Comparison of ENCODE assay signal across 27 cellular contexts in genomic region chr3:64861684-64862083, GRCh38.
"Had no signal": no experiment of that assay in that cellular context is flagged by ENCODE, and none has a peak within 500 bp of the region (broad histone marks: within the 10 kb centered on the region; RNA-seq: fewer than 3 reads in every experiment).

No MANE protein-coding gene starts in this region.

- H3K27me3 ChIP-seq: esophagus squamous epithelium, foreskin keratinocyte, gastroesophageal sphincter, heart left ventricle, left lung, ovary, suprapubic skin, vagina had no signal

- H3K27ac ChIP-seq: coronary artery, esophagus squamous epithelium, foreskin keratinocyte, gastroesophageal sphincter, heart left ventricle, left lung, ovary, psoas muscle, suprapubic skin, vagina had no signal

- H3K4me1 ChIP-seq: esophagus squamous epithelium, foreskin keratinocyte had no signal

- H3K9me3 ChIP-seq: esophagus squamous epithelium, gastroesophageal sphincter, heart left ventricle, left lung, ovary, psoas muscle, suprapubic skin, vagina had no signal

- H3K36me3 ChIP-seq: esophagus squamous epithelium, gastroesophageal sphincter, heart left ventricle, left lung, ovary, suprapubic skin, vagina had no signal

- H3K4me2 ChIP-seq: smooth muscle cell had no signal

- H3K4me3 ChIP-seq: coronary artery, esophagus squamous epithelium, gastroesophageal sphincter, heart left ventricle, left lung, ovary, psoas muscle, smooth muscle cell, suprapubic skin, vagina had no signal

- ATAC-seq: effector memory CD8-positive, alpha-beta T cell; foreskin keratinocyte; gastroesophageal sphincter; heart left ventricle; left cardiac atrium; left lung; natural killer cell; psoas muscle; right cardiac atrium; stimulated activated naive CD8-positive, alpha-beta T cell treated with anti-CD3 and anti-CD28 coated beads, Interleukin-15, amount 100 ng/mL, for 72 hours had no signal

- DNase-seq: dermis blood vessel endothelial cell; effector memory CD8-positive, alpha-beta T cell; erythroblast; esophagus squamous epithelium; foreskin keratinocyte; heart left ventricle; hippocampal formation; left cardiac atrium; left lung; mesendoderm; natural killer cell; occipital lobe; ovary; psoas muscle; right cardiac atrium; stimulated activated CD4-positive, alpha-beta T cell treated with anti-CD3 and anti-CD28 coated beads, Interleukin-12 subunit alpha, Interleukin-12 subunit beta, amount 100 ng/mL, for 4 hours; stimulated activated CD4-positive, alpha-beta T cell treated with anti-CD3 and anti-CD28 coated beads, Interleukin-1b, Interleukin-23, amount 100 ng/mL, for 48 hours; stimulated activated CD4-positive, alpha-beta T cell treated with anti-CD3 and anti-CD28 coated beads, Interleukin-4, amount 100 ng/mL, for 1 hour; stimulated activated CD8-positive, alpha-beta memory T cell treated with anti-CD3 and anti-CD28 coated beads, Interleukin-4, amount 100 ng/mL, for 48 hours; stimulated activated naive CD4-positive, alpha-beta T cell; stimulated activated naive CD8-positive, alpha-beta T cell treated with anti-CD3 and anti-CD28 coated beads, Interleukin-15, amount 100 ng/mL, for 72 hours; trophoblast cell had no signal
